ENCODE assay signal across 17 cellular contexts in genomic region chr11:44555031-44555800, GRCh38. TPM values are rescaled to one million over a fixed set of nuclear protein-coding genes. Genes with fewer than 3 reads are reported as not detected.
A peak's percentile ranks its signal among the peaks of the same experiment; 100 is the strongest.
DNase-seq lines count a peak whose midpoint lies in the region; ATAC-seq and TF ChIP-seq lines count a peak whose summit lies in the region.
"Had no signal": no experiment of that assay in that cellular context is flagged by ENCODE, and none has a peak within 500 bp of the region (broad histone marks: within the 10 kb centered on the region; RNA-seq: fewer than 3 reads in every experiment).

No MANE protein-coding gene starts in this region.

- no peak overlapping the region for H3K27ac ChIP-seq in SK-N-SH (ENCODE audit: low read depth in 2 of 2, low read length in 1 of 2)
- H3K27ac ChIP-seq: Peyer's patch, SK-N-MC had no signal

- in situ Hi-C loops in SK-MEL-5 (cut with HindIII; ENCODE audit: low pct_unique_long_range_greater_than_20kb, low sequenced_read_pairs), result no loop called here

- no peaks in the 10 kb centered on the region for H3K79me2 ChIP-seq in SK-N-SH (ENCODE audit: insufficient read depth)

- no peak overlapping the region for H2AFZ ChIP-seq in SK-N-SH (ENCODE audit: low read depth)

- 84% methylated on average over 5 of the region's 5 CpGs for WGBS in SK-N-SH (ENCODE audit: low lambda C conversion rate)

- no peaks in the 10 kb centered on the region for H3F3A ChIP-seq in SK-N-SH (replicated peaks; ENCODE audit: insufficient read depth)

- H3K9me2 ChIP-seq in SK-N-SH, result no peaks in the 10 kb centered on the region

- peaks cover 0 to 5% of the 10 kb centered on the region in 2 experiments; a peak in 1 of 4 replicates for H3K4me1 ChIP-seq in SK-N-SH (ENCODE audit: control insufficient read depth in 1 of 2, insufficient read depth in 2 of 2, low read depth in 1 of 2, low read length in 1 of 2)

- DNase-seq in SK-N-SH (no peak), SK-MEL-5 (ENCODE audit: low read depth, low spot score) (peak; percentile 34), erythroblast (lab: John Stamatoyannopoulos, UW) (peak; percentile 47 to 53), C1 segment of cervical spinal cord (lab: John Stamatoyannopoulos, UW) (no peak), cerebellar cortex (ENCODE audit: low spot score) (no peak)
- DNase-seq: COR-L47, GF-D8, H9, NCI-H187 treated with DMSO at 0.1 percent for 48 hours, NCI-H2171, NCI-H446 treated with DMSO at 0.1 percent for 48 hours, Peyer's patch had no signal

- CTCF ChIA-PET in SK-N-SH (lab: Yijun Ruan, JAX), result interaction anchor here (0.8 to 13.7 kb wide), 13 partner anchors 11 to 555 kb away, joined by 3 to 610 read pairs (median 4); partner anchors contain the start of genes CD82 and EXT2

- H3K4me2 ChIP-seq in SK-N-SH, result no peak overlapping the region

- no peaks in the 10 kb centered on the region for H3K36me3 ChIP-seq in SK-N-SH (replicated peaks in 1 of 2; ENCODE audit: control insufficient read depth in 1 of 2, insufficient read depth in 2 of 2, low read length in 1 of 2)
- H3K36me3 ChIP-seq: Peyer's patch had no signal

- no peak for TF ChIP-seq EP300 in SK-N-SH (IDR thresholded peaks at IDR 0.05; ENCODE audit: borderline replicate concordance in 1 of 2, low read depth in 1 of 2, low read length in 1 of 2)

- TF ChIP-seq RAD21 in SK-N-SH (IDR thresholded peaks at IDR 0.05; ENCODE audit: low read length), result no peak

- H4K20me1 ChIP-seq in SK-N-SH (ENCODE audit: insufficient read depth), result no peaks in the 10 kb centered on the region

- TF ChIP-seq CTCF in SK-N-SH (IDR thresholded peaks at IDR 0.05), result no peak

- TF ChIP-seq POLR2A in erythroblast (IDR thresholded peaks at IDR 0.05; ENCODE audit: low read length), result no peak

- no peaks in the 10 kb centered on the region for H3K9me3 ChIP-seq in SK-N-SH
- H3K9me3 ChIP-seq: Peyer's patch had no signal

- POLR2A ChIA-PET in SK-N-SH (lab: Yijun Ruan, JAX), result no interaction called here

- H3K9ac ChIP-seq in SK-N-SH, result no peak overlapping the region

- no peak for ATAC-seq in SK-N-SH treated with all-trans-retinoic acid at 6 μM for 48 hours
- ATAC-seq in activated CD4-positive, CD25-positive, alpha-beta regulatory T cell treated with anti-CD3 and anti-CD28 coated beads, Interleukin-2, amount 50 U/mL, for 24 hours, result no peak
- ATAC-seq in GM21423 (IDR thresholded peaks at IDR 0.05; ENCODE audit: unreplicated experiment), result no peak
- ATAC-seq: Right ventricle myocardium inferior had no signal

- H3K27me3 ChIP-seq in SK-N-SH (ENCODE audit: insufficient read depth), result no peaks in the 10 kb centered on the region
- H3K27me3 ChIP-seq: Peyer's patch had no signal

- H3K4me3 ChIP-seq in SK-N-SH (ENCODE audit: low read depth in 2 of 2, low read length in 1 of 2), result no peak overlapping the region
- H3K4me3 ChIP-seq: Peyer's patch, SK-N-MC had no signal

TF ChIP-seq in SK-N-SH, 30 proteins besides CTCF, POLR2A, EP300 and RAD21:
- TF ChIP-seq NRF1 (IDR thresholded peaks at IDR 0.05; ENCODE audit: low read depth, low read length), result no peak
- TF ChIP-seq, protein P1, sequence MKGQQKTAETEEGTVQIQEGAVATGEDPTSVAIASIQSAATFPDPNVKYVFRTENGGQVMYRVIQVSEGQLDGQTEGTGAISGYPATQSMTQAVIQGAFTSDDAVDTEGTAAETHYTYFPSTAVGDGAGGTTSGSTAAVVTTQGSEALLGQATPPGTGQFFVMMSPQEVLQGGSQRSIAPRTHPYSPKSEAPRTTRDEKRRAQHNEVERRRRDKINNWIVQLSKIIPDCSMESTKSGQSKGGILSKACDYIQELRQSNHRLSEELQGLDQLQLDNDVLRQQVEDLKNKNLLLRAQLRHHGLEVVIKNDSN (IDR thresholded peaks at IDR 0.05; ENCODE audit: borderline replicate concordance, low read depth), result peak; percentile 13; the same call in 1 of the 2 replicates

TF ChIP-seq in SK-N-SH treated with all-trans-retinoic acid at 6 μM for 48 hours, 23 proteins besides CTCF, POLR2A, EP300 and RAD21 (continues in another document):
- TF ChIP-seq ARNTL (CRISPR knock-in tag; IDR thresholded peaks at IDR 0.05; ENCODE audit: borderline replicate concordance, low read depth), result no peak
- TF ChIP-seq PPARA (CRISPR knock-in tag; IDR thresholded peaks at IDR 0.05; ENCODE audit: borderline replicate concordance), result no peak
- no peak for TF ChIP-seq SNAI2 (CRISPR knock-in tag; IDR thresholded peaks at IDR 0.05)
- TF ChIP-seq ISL1 (CRISPR knock-in tag; IDR thresholded peaks at IDR 0.05), result no peak
- no peak for TF ChIP-seq CSDC2 (CRISPR knock-in tag; IDR thresholded peaks at IDR 0.05)
- TF ChIP-seq, protein P2, sequence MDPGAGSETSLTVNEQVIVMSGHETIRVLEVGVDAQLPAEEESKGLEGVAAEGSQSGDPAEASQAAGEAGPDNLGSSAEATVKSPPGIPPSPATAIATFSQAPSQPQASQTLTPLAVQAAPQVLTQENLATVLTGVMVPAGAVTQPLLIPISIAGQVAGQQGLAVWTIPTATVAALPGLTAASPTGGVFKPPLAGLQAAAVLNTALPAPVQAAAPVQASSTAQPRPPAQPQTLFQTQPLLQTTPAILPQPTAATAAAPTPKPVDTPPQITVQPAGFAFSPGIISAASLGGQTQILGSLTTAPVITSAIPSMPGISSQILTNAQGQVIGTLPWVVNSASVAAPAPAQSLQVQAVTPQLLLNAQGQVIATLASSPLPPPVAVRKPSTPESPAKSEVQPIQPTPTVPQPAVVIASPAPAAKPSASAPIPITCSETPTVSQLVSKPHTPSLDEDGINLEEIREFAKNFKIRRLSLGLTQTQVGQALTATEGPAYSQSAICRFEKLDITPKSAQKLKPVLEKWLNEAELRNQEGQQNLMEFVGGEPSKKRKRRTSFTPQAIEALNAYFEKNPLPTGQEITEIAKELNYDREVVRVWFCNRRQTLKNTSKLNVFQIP (CRISPR knock-in tag; IDR thresholded peaks at IDR 0.05; ENCODE audit: borderline replicate concordance, low read depth), result no peak
- no peak for TF ChIP-seq PATZ1 (CRISPR knock-in tag; IDR thresholded peaks at IDR 0.05; ENCODE audit: borderline replicate concordance)
- TF ChIP-seq, protein P3, sequence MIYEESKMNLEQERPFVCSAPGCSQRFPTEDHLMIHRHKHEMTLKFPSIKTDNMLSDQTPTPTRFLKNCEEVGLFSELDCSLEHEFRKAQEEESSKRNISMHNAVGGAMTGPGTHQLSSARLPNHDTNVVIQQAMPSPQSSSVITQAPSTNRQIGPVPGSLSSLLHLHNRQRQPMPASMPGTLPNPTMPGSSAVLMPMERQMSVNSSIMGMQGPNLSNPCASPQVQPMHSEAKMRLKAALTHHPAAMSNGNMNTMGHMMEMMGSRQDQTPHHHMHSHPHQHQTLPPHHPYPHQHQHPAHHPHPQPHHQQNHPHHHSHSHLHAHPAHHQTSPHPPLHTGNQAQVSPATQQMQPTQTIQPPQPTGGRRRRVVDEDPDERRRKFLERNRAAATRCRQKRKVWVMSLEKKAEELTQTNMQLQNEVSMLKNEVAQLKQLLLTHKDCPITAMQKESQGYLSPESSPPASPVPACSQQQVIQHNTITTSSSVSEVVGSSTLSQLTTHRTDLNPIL (CRISPR knock-in tag; IDR thresholded peaks at IDR 0.05; ENCODE audit: low read depth), result no peak
- no peak for TF ChIP-seq GLIS3 (CRISPR knock-in tag; IDR thresholded peaks at IDR 0.05)
- TF ChIP-seq ZFP30 (CRISPR knock-in tag; IDR thresholded peaks at IDR 0.05), result no peak
- TF ChIP-seq RARB (CRISPR knock-in tag; IDR thresholded peaks at IDR 0.05), result no peak
- TF ChIP-seq CSRNP3 (CRISPR knock-in tag; IDR thresholded peaks at IDR 0.05), result no peak
- TF ChIP-seq ZNF8 (CRISPR knock-in tag; IDR thresholded peaks at IDR 0.05), result no peak
- no peak for TF ChIP-seq ZNF70 (CRISPR knock-in tag; IDR thresholded peaks at IDR 0.05)
- TF ChIP-seq OSR1 (CRISPR knock-in tag; IDR thresholded peaks at IDR 0.05), result no peak

RNA-seq across cellular contexts. Expression of gene CD82, which starts 10.2 kb away (rescaled TPM):
- polyA plus RNA-seq in SK-N-SH (2012; rRNA removed), result 35.6 and 39.2 TPM in 2 replicates
- polyA plus RNA-seq in SK-N-SH (2012; cell fraction: cytosol; rRNA removed), result 17.9 and 24.9 TPM in 2 replicates
- polyA plus RNA-seq in SK-N-SH (2012; cell fraction: nucleus; rRNA removed), result 12.5 and 16.5 TPM in 2 replicates
- 9.1 and 9.7 TPM in 2 replicates for total RNA-seq in SK-MEL-5 (2014; rRNA removed; shearing (Covaris generic))
- 24.0 and 24.1 TPM in 2 replicates for polyA plus RNA-seq in SK-MEL-5 (2015; cell fraction: cytosol; rRNA removed)
- 1.9 and 9.1 TPM in 2 replicates for polyA plus RNA-seq in SK-MEL-5 (2015; cell fraction: nucleus; rRNA removed)

Comparison
In these comparisons a context has a peak if more than half of its experiments do, and no peak if none do; other contexts are left out.
1. DNase-seq: peak in SK-MEL-5 (single experiment) and erythroblast (2 of 2); none in SK-N-SH (single experiment), C1 segment of cervical spinal cord (0 of 14) and cerebellar cortex (single experiment).